ENCODE assay signal across 8 cellular contexts in the genomic region with DNA sequence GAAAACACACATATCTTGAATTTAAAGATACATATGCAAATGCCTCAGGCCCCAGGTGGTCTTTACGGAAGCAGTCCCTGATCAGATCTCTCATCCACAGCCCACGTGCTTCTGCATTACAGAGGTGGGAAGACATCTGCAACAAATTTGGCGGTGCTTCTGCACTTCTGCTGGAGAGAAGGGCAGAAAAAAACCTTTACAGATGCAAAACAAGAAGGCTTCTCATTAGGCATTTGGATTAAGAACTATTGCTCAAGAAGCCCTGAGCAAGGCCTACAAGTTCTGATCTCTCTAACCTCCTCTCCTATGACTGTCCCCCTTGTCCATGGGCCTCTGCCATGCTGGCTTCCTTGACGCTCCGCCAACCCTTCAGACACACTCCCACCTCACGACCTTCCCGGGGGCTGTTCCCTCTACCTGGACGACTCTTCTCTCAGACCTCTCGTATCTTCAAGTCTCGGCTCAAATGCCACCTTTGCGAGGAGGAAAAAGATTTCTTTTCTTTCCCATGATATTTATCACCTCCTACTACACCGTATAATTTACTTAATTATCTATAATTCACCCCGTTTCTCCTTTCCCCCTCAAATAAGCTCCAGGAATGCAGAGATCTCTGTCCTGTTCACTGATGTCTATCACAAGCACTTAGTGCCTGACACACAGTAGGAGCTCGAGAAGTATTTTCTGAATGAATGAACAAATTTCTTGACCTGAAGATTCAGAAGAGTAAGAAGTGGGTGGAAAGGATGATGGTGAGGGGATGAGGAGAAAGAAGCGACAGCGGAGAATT.
DNase-seq lines count a peak whose midpoint lies in the region; ATAC-seq and TF ChIP-seq lines count a peak whose summit lies in the region.

No MANE protein-coding gene starts in this region.

- peak overlapping the region; percentile 62 for H3K9ac ChIP-seq in KMS-11
- peak overlapping the region; percentile 85 to 96 for H3K9ac ChIP-seq in mucosa of rectum (ENCODE audit: low read depth in 1 of 2, low read length in 2 of 2)

- H3K4me3 ChIP-seq in KMS-11 (IDR thresholded peaks at IDR 0.05; ENCODE audit: insufficient read depth, low read depth, low read length) (no peak overlapping the region), mucosa of rectum (ENCODE audit: low read length in 2 of 2) (peak overlapping the region; percentile 82 to 84)

- peak in 1 of 61 donors; percentile 7 for DNase-seq in caudate nucleus (lab: John Stamatoyannopoulos, UW)
- DNase-seq in inferior parietal cortex (ENCODE audit: extremely low spot score) = no peak
- DNase-seq in putamen (ENCODE audit: low spot score) = no peak

- H3K36me3 ChIP-seq in KMS-11 (ENCODE audit: insufficient read depth) (no peaks in the 10 kb centered on the region), mucosa of rectum (ENCODE audit: control insufficient read depth in 2 of 2, insufficient read depth in 2 of 2, low read length in 2 of 2) (no peaks in the 10 kb centered on the region)

- peaks cover 35% of the 10 kb centered on the region; the same call in 1 of the 2 replicates for H3K79me2 ChIP-seq in KMS-11 (ENCODE audit: insufficient read depth, low read depth)

- H3K27ac ChIP-seq in C4-2B (peak overlapping the region; percentile 97), KMS-11 (0 out of 2 replicates have a peak overlapping the region, but pooled peaks have one; percentile 42), caudate nucleus (ENCODE audit: low read depth, low read length) (peak overlapping the region; percentile 82), mucosa of rectum (ENCODE audit: low read depth in 2 of 2, low read length in 2 of 2) (peak overlapping the region; percentile 97)

- H3K4me2 ChIP-seq in KMS-11 = peak overlapping the region; percentile 88

- peak overlapping the region; percentile 75 for H2AFZ ChIP-seq in KMS-11 (ENCODE audit: low read depth)

- TF ChIP-seq CTCF in C4-2B (conservative IDR thresholded peaks at IDR 0.05) (no peak), KMS-11 (conservative IDR thresholded peaks at IDR 0.05; ENCODE audit: low read depth, low read length) (no peak)

- no peaks in the 10 kb centered on the region for H3K9me3 ChIP-seq in mucosa of rectum (ENCODE audit: control insufficient read depth in 2 of 2, low read length in 2 of 2)

- H3K4me1 ChIP-seq in KMS-11 (ENCODE audit: low read depth, poor library complexity, severe bottlenecking) (peaks cover 26% of the 10 kb centered on the region), mucosa of rectum (ENCODE audit: control insufficient read depth in 2 of 2, insufficient read depth in 2 of 2, low read length in 2 of 2) (peaks cover 9 to 12% of the 10 kb centered on the region in 2 donors)

- no peaks in the 10 kb centered on the region for H4K20me1 ChIP-seq in KMS-11 (ENCODE audit: insufficient read depth)

- H3K27me3 ChIP-seq in KMS-11 (ENCODE audit: insufficient read depth, low read depth) = no peaks in the 10 kb centered on the region
- no peaks in the 10 kb centered on the region for H3K27me3 ChIP-seq in mucosa of rectum (ENCODE audit: control insufficient read depth in 2 of 2, insufficient read depth in 2 of 2, low read length in 2 of 2)

- ATAC-seq in HG02588 (IDR thresholded peaks at IDR 0.05; ENCODE audit: unreplicated experiment) (no peak), HG02763 (IDR thresholded peaks at IDR 0.05; ENCODE audit: unreplicated experiment) (no peak)

Comparison
In these comparisons a context has a peak if more than half of its experiments do, and no peak if none do; other contexts are left out.
1. H3K27ac ChIP-seq: peak in every context shown above with its lines; median percentile 97 in C4-2B; 97 in mucosa of rectum; 82 in caudate nucleus; 42 in KMS-11.